ENCODE assay signal across 11 cellular contexts in the genomic region with DNA sequence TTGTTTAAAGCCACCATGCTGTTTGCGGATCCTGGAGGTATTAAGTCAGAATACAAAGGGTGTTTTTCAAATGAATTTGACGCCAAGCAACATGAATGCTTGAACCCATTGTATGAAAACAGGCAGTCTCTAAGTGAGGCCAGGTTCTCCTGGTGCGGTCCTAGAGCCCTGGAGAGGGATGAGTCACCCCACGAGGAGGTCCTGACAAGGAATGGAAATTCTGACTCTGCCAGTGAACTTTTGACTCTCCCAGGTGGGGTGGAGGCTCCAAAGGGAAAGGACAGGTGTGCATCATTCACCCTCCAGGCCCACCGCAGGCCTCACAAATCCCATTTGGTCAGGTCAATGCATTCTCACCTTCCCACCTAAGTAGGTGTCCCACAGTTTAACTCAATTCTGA. TPM values are rescaled to one million over a fixed set of nuclear protein-coding genes. Genes with fewer than 3 reads are reported as not detected.
A peak's percentile ranks its signal among the peaks of the same experiment; 100 is the strongest.
DNase-seq lines count a peak whose midpoint lies in the region; ATAC-seq, FAIRE-seq and TF ChIP-seq lines count a peak whose summit lies in the region.
"Had no signal": no experiment of that assay in that cellular context is flagged by ENCODE, and none has a peak within 500 bp of the region (broad histone marks: within the 10 kb centered on the region; RNA-seq: fewer than 3 reads in every experiment).

No MANE protein-coding gene starts in this region.

- H2AK5ac ChIP-seq in mesenchymal stem cell (ENCODE audit: low read length, severe bottlenecking): no peak overlapping the region

- peaks cover 21% of the 10 kb centered on the region for H3K4me1 ChIP-seq in astrocyte (ENCODE audit: insufficient read depth, low read length)
- H3K4me1 ChIP-seq in mesenchymal stem cell (ENCODE audit: control insufficient read depth, insufficient read depth, low read depth, low read length): peaks cover 11% of the 10 kb centered on the region
- H3K4me1 ChIP-seq in heart left ventricle: peaks cover 0 to 16% (median 5%) of the 10 kb centered on the region in 12 donors

- H2BK5ac ChIP-seq in mesenchymal stem cell (ENCODE audit: low read depth, low read length, poor library complexity, severe bottlenecking): no peak overlapping the region

- intact Hi-C loops in heart left ventricle (cut with DNase I): loop anchor here (2.0 to 10.0 kb wide), 7 partner anchors 48 to 115 kb away; no protein-coding TSS in a partner anchor

- H3K9ac ChIP-seq in astrocyte (ENCODE audit: low read length) (peak overlapping the region; percentile 42), mesenchymal stem cell (ENCODE audit: low read length) (no peak overlapping the region)
- H3K9ac ChIP-seq: BLaER1 treated with 17β-estradiol and CSF1 and Interleukin-3, amounts not matched to agents 10 nM and 100 nM had no signal

- peak overlapping the region in 1 of 2 experiments; percentile 42 for H2BK12ac ChIP-seq in mesenchymal stem cell (ENCODE audit: low read length in 2 of 2)

- H3K18ac ChIP-seq in mesenchymal stem cell (ENCODE audit: low read depth in 1 of 2, low read length in 2 of 2): peak overlapping the region in 1 of 2 experiments; percentile 58

- H3K27ac ChIP-seq in astrocyte (ENCODE audit: low read depth, low read length) (no peak overlapping the region), mesenchymal stem cell (ENCODE audit: low read length, poor library complexity, severe bottlenecking) (no peak overlapping the region), heart left ventricle (no peak overlapping the region)
- H3K27ac ChIP-seq: BLaER1 treated with 17β-estradiol and CSF1 and Interleukin-3, amounts not matched to agents 10 nM and 100 nM had no signal

- no peaks in the 10 kb centered on the region for H3K36me3 Mint-ChIP-seq in astrocyte (ENCODE audit: low read depth, unreplicated experiment)

- no peak overlapping the region for H3K14ac ChIP-seq in mesenchymal stem cell (ENCODE audit: low read length in 2 of 2)

- peaks cover 2% of the 10 kb centered on the region for H3K9me3 Mint-ChIP-seq in astrocyte (ENCODE audit: unreplicated experiment)

- no peak overlapping the region for H4K8ac ChIP-seq in mesenchymal stem cell (ENCODE audit: low read length)

- H3K9me3 ChIP-seq in astrocyte (ENCODE audit: insufficient read depth, low read depth, low read length): no peaks in the 10 kb centered on the region
- no peaks in the 10 kb centered on the region for H3K9me3 ChIP-seq in mesenchymal stem cell (ENCODE audit: control insufficient read depth, low read length)
- no peaks in the 10 kb centered on the region for H3K9me3 ChIP-seq in heart left ventricle

- no peak overlapping the region for H4K91ac ChIP-seq in mesenchymal stem cell (ENCODE audit: low read length)

- DNase-seq in A172 (ENCODE audit: low spot score): peak; percentile 34
- peak; percentile 91 for DNase-seq in M059J (ENCODE audit: low read depth)
- DNase-seq in astrocyte (ENCODE audit: low read depth): peak; percentile 46
- DNase-seq in mesenchymal stem cell: peak; percentile 56
- no peak for DNase-seq in heart left ventricle
- no peak for DNase-seq in hippocampal formation (lab: John Stamatoyannopoulos, UW)
- no peak for DNase-seq in GM19238 (ENCODE audit: insufficient read length, low spot score)
- DNase-seq: cortex of kidney, SHP77 treated with DMSO at 0.1 percent for 48 hours had no signal

- H3K79me1 ChIP-seq in mesenchymal stem cell (replicated peaks; ENCODE audit: low read length, poor library complexity, severe bottlenecking): peaks cover 14% of the 10 kb centered on the region

- no peaks in the 10 kb centered on the region for H3K27me3 ChIP-seq in astrocyte (ENCODE audit: insufficient read depth, low read length)
- H3K27me3 ChIP-seq in mesenchymal stem cell (ENCODE audit: control insufficient read depth in 1 of 2, insufficient read depth in 1 of 2, low read length in 2 of 2): peaks cover 0 to 52% of the 10 kb centered on the region in 2 experiments
- no peaks in the 10 kb centered on the region for H3K27me3 ChIP-seq in heart left ventricle

- H3K79me2 ChIP-seq in astrocyte (ENCODE audit: insufficient read depth, low read length): no peaks in the 10 kb centered on the region

- H3K23ac ChIP-seq in mesenchymal stem cell (ENCODE audit: low read length in 2 of 2): no peak overlapping the region

- TF ChIP-seq POLR2A in heart left ventricle (IDR thresholded peaks at IDR 0.05): no peak

- H3K36me3 ChIP-seq in astrocyte (ENCODE audit: insufficient read depth, low read length) (no peaks in the 10 kb centered on the region), mesenchymal stem cell (ENCODE audit: control insufficient read depth in 1 of 2, insufficient read depth in 2 of 2, low read depth in 1 of 2, low read length in 2 of 2) (peaks cover 0 to 1% of the 10 kb centered on the region in 2 experiments), heart left ventricle (no peaks in the 10 kb centered on the region)
- H3K36me3 ChIP-seq: BLaER1 treated with 17β-estradiol and CSF1 and Interleukin-3, amounts not matched to agents 10 nM and 100 nM had no signal

- H3K27ac Mint-ChIP-seq in astrocyte (ENCODE audit: unreplicated experiment): no peak overlapping the region

- H4K20me1 ChIP-seq in astrocyte (ENCODE audit: insufficient read depth, low read length): peaks cover 4% of the 10 kb centered on the region
- H4K20me1 ChIP-seq: BLaER1 treated with 17β-estradiol and CSF1 and Interleukin-3, amounts not matched to agents 10 nM and 100 nM had no signal

- H2BK120ac ChIP-seq in mesenchymal stem cell (ENCODE audit: low read depth, low read length): no peak overlapping the region

- H3K4me2 ChIP-seq in astrocyte (ENCODE audit: low read length) (peak overlapping the region; percentile 79), mesenchymal stem cell (ENCODE audit: low read length, poor library complexity, severe bottlenecking) (no peak overlapping the region)

- no peak for TF ChIP-seq CTCF in astrocyte (IDR thresholded peaks at IDR 0.05; ENCODE audit: insufficient read depth, low read depth, low read length)
- no peak for TF ChIP-seq CTCF in heart left ventricle (IDR thresholded peaks at IDR 0.05)

- H2AFZ ChIP-seq in astrocyte (ENCODE audit: low read depth, low read length): no peak overlapping the region
- no peak overlapping the region for H2AFZ ChIP-seq in mesenchymal stem cell (ENCODE audit: low read depth, low read length)

- ATAC-seq in heart left ventricle (no peak), HG02623 (IDR thresholded peaks at IDR 0.05; ENCODE audit: unreplicated experiment) (no peak)

- no peak overlapping the region for H2BK15ac ChIP-seq in mesenchymal stem cell (ENCODE audit: low read depth, poor library complexity, severe bottlenecking)

- H3K4me1 Mint-ChIP-seq in astrocyte (ENCODE audit: low read depth, unreplicated experiment): peaks cover 16% of the 10 kb centered on the region

- peak overlapping the region; percentile 57 for H3K4me3 Mint-ChIP-seq in astrocyte (ENCODE audit: unreplicated experiment)

- WGBS in mesenchymal stem cell: 48% methylated on average over 5 of the region's 5 CpGs
- 75 to 89% (median 82%) methylated on average over 5 of the region's 5 CpGs for WGBS in heart left ventricle, 4 donors

- peaks cover 3% of the 10 kb centered on the region for H3K27me3 Mint-ChIP-seq in astrocyte (ENCODE audit: low read depth, unreplicated experiment)

- no peak for FAIRE-seq in astrocyte (lab: Jason Lieb, UNC)

- H3K4ac ChIP-seq in mesenchymal stem cell (ENCODE audit: low read depth in 1 of 2, low read length in 2 of 2): no peak overlapping the region

- H3K4me3 ChIP-seq in astrocyte (ENCODE audit: insufficient read depth, low read depth, low read length) (no peak overlapping the region), mesenchymal stem cell (ENCODE audit: insufficient read depth in 1 of 2, low read depth in 1 of 2, low read length in 2 of 2) (no peak overlapping the region), heart left ventricle (no peak overlapping the region)
- H3K4me3 ChIP-seq: BLaER1 treated with 17β-estradiol and CSF1 and Interleukin-3, amounts not matched to agents 10 nM and 100 nM had no signal

RNA-seq across cellular contexts. Expression of a gene that starts 1.5 kb away (rescaled TPM):
- total RNA-seq in A172 (2014; rRNA removed; shearing (Covaris generic)): 23.7 and 46.6 TPM in 2 replicates
- total RNA-seq in M059J (2014; rRNA removed; shearing (Covaris generic)): 13.2 and 18.4 TPM in 2 replicates
- total RNA-seq in astrocyte (46.4 and 51.8 TPM in 2 replicates), heart left ventricle (10 to 100 TPM; 13.0 to 30.5 (median 19.0) TPM)
- polyA plus RNA-seq in mesenchymal stem cell (2013, experiment 1 of 2): 18.0 TPM
- polyA plus RNA-seq in mesenchymal stem cell (2013, experiment 2 of 2): 18.0 TPM
- polyA plus RNA-seq in heart left ventricle: 1 to 10 TPM; 5.5 to 5.8 TPM

Comparison
In these comparisons a context has a peak if more than half of its experiments do, and no peak if none do; other contexts are left out.
1. DNase-seq: peak in A172 (single experiment), M059J (single experiment), astrocyte (single experiment) and mesenchymal stem cell (single experiment); none in heart left ventricle (0 of 5), hippocampal formation (0 of 2) and GM19238 (single experiment).